ENCODE assay signal across 12 cellular contexts in genomic region chr3:126668450-126669401, GRCh38. TPM values are rescaled to one million over a fixed set of nuclear protein-coding genes. Genes with fewer than 3 reads are reported as not detected.
A peak's percentile ranks its signal among the peaks of the same experiment; 100 is the strongest.
DNase-seq lines count a peak whose midpoint lies in the region; ATAC-seq and TF ChIP-seq lines count a peak whose summit lies in the region.
"Had no signal": no experiment of that assay in that cellular context is flagged by ENCODE, and none has a peak within 500 bp of the region (broad histone marks: within the 10 kb centered on the region; RNA-seq: fewer than 3 reads in every experiment).

No MANE protein-coding gene starts in this region.

- H3K36me3 Mint-ChIP-seq in GM23338 (ENCODE audit: low read depth) (no peaks in the 10 kb centered on the region), endodermal cell (ENCODE audit: low read depth) (no peaks in the 10 kb centered on the region), neural progenitor cell (no peaks in the 10 kb centered on the region)

- H3K4me2 ChIP-seq in GM23338 (no peak overlapping the region), neural progenitor cell (no peak overlapping the region)
- H3K4me2 ChIP-seq: BLaER1 treated with 17β-estradiol and CSF1 and Interleukin-3, amounts not matched to agents 10 nM and 100 nM had no signal

- H4K20me1 ChIP-seq in GM23338 (replicated peaks; ENCODE audit: insufficient read depth), result no peaks in the 10 kb centered on the region
- peaks cover 6% of the 10 kb centered on the region for H4K20me1 ChIP-seq in neural progenitor cell (ENCODE audit: low read depth)

- TF ChIP-seq CTCF in GM23338 (conservative IDR thresholded peaks at IDR 0.05; ENCODE audit: low read depth in 2 of 2), result no peak
- no peak for TF ChIP-seq CTCF in endodermal cell (conservative IDR thresholded peaks at IDR 0.05)
- no peak for TF ChIP-seq CTCF in neural progenitor cell (IDR thresholded peaks at IDR 0.05)

- no peak for ATAC-seq in GM23338

- in situ Hi-C loops in G401 (cut with HindIII; ENCODE audit: low sequenced_read_pairs), result no loop called here

- H3K4me3 ChIP-seq in GM23338 (no peak overlapping the region), endodermal cell (ENCODE audit: low read length) (no peak overlapping the region), neural progenitor cell (no peak overlapping the region)
- H3K4me3 ChIP-seq: BLaER1 treated with 17β-estradiol and CSF1 and Interleukin-3, amounts not matched to agents 10 nM and 100 nM had no signal

- H3K9ac ChIP-seq in endodermal cell (ENCODE audit: extremely low read depth, low read length, poor library complexity, severe bottlenecking) (no peak overlapping the region), neural progenitor cell (no peak overlapping the region)
- H3K9ac ChIP-seq: BLaER1 treated with 17β-estradiol and CSF1 and Interleukin-3, amounts not matched to agents 10 nM and 100 nM had no signal

- no peaks in the 10 kb centered on the region for H3K9me2 ChIP-seq in GM23338 (ENCODE audit: insufficient read depth)

- no peak for DNase-seq in GM23338 (ENCODE audit: low spot score)
- peak; percentile 22 for DNase-seq in endodermal cell
- DNase-seq in neural progenitor cell (ENCODE audit: low spot score), result no peak
- no peak for DNase-seq in NCI-H1048 (lab: John Stamatoyannopoulos, UW)
- no peak for DNase-seq in stimulated activated CD4-positive, alpha-beta T cell treated with anti-CD3 and anti-CD28 coated beads, Interleukin-15, amount 100 ng/mL, for 24 hours
- no peak for DNase-seq in G401 (ENCODE audit: low spot score)
- DNase-seq: CD8-positive, alpha-beta memory T cell; COR-L47; GDM1; HCEC 1CT had no signal

- 91% methylated on average over 6 to 13 of the region's 13 CpGs for WGBS in endodermal cell (ENCODE audit: insufficient coverage in 1 of 2, insufficient read length in 1 of 2), 2 experiments

- H2AFZ ChIP-seq in GM23338 (0 out of 2 replicates have a peak overlapping the region, but pooled peaks have one; percentile 47), neural progenitor cell (replicated peaks) (no peak overlapping the region)

- H3K9me3 ChIP-seq in endodermal cell (ENCODE audit: control insufficient read depth, low read length), result no peaks in the 10 kb centered on the region
- H3K9me3 ChIP-seq in neural progenitor cell (ENCODE audit: low read depth), result no peaks in the 10 kb centered on the region

- H3K4me3 Mint-ChIP-seq in GM23338, result no peak overlapping the region
- no peak overlapping the region for H3K4me3 Mint-ChIP-seq in endodermal cell
- no peak overlapping the region for H3K4me3 Mint-ChIP-seq in neural progenitor cell
- H3K4me3 Mint-ChIP-seq: B cell; CD8-positive, alpha-beta memory T cell had no signal

- H3K4me1 ChIP-seq in GM23338 (ENCODE audit: insufficient read depth) (no peaks in the 10 kb centered on the region), endodermal cell (ENCODE audit: control insufficient read depth, insufficient read depth, low read length) (no peaks in the 10 kb centered on the region), neural progenitor cell (no peaks in the 10 kb centered on the region)

- H3K27me3 ChIP-seq in GM23338 (ENCODE audit: insufficient read depth), result no peaks in the 10 kb centered on the region
- H3K27me3 ChIP-seq in endodermal cell (ENCODE audit: control insufficient read depth, insufficient read depth, low read length, poor library complexity, severe bottlenecking), result no peaks in the 10 kb centered on the region
- peaks cover 34% of the 10 kb centered on the region for H3K27me3 ChIP-seq in neural progenitor cell
- H3K27me3 ChIP-seq: BLaER1 treated with 17β-estradiol and CSF1 and Interleukin-3, amounts not matched to agents 10 nM and 100 nM had no signal

- H3K27me3 Mint-ChIP-seq in GM23338 (ENCODE audit: insufficient read depth, low read depth, poor library complexity) (peaks cover 3% of the 10 kb centered on the region), endodermal cell (ENCODE audit: insufficient read depth) (no peaks in the 10 kb centered on the region), neural progenitor cell (ENCODE audit: insufficient read depth, low read depth) (peaks cover 2% of the 10 kb centered on the region)

- H3K27ac Mint-ChIP-seq in GM23338 (no peak overlapping the region), endodermal cell (no peak overlapping the region), neural progenitor cell (peak overlapping the region; percentile 21)
- H3K27ac Mint-ChIP-seq: B cell; CD8-positive, alpha-beta memory T cell had no signal

- H3K79me2 ChIP-seq in GM23338 (replicated peaks; ENCODE audit: insufficient read depth) (no peaks in the 10 kb centered on the region), neural progenitor cell (ENCODE audit: low read depth) (no peaks in the 10 kb centered on the region)

- H3K9me3 Mint-ChIP-seq in GM23338 (no peaks in the 10 kb centered on the region), endodermal cell (no peaks in the 10 kb centered on the region), neural progenitor cell (peaks cover under 1% of the 10 kb centered on the region)

- H3K36me3 ChIP-seq in GM23338 (ENCODE audit: insufficient read depth) (no peaks in the 10 kb centered on the region), endodermal cell (ENCODE audit: control insufficient read depth, insufficient read depth, low read length) (no peaks in the 10 kb centered on the region), neural progenitor cell (no peaks in the 10 kb centered on the region)
- H3K36me3 ChIP-seq: BLaER1 treated with 17β-estradiol and CSF1 and Interleukin-3, amounts not matched to agents 10 nM and 100 nM had no signal

- peaks cover 6% of the 10 kb centered on the region; the same call in 2 of the 3 replicates for H3K4me1 Mint-ChIP-seq in GM23338
- no peaks in the 10 kb centered on the region for H3K4me1 Mint-ChIP-seq in endodermal cell
- H3K4me1 Mint-ChIP-seq in neural progenitor cell, result peaks cover 3% of the 10 kb centered on the region
- H3K4me1 Mint-ChIP-seq: B cell; CD8-positive, alpha-beta memory T cell had no signal

- H3F3A ChIP-seq in GM23338 (replicated peaks; ENCODE audit: low read depth), result no peaks in the 10 kb centered on the region
- H3F3A ChIP-seq in neural progenitor cell (ENCODE audit: low read depth), result peaks cover 18% of the 10 kb centered on the region

- no peak overlapping the region for H3K27ac ChIP-seq in GM23338 (ENCODE audit: low read depth)
- H3K27ac ChIP-seq in endodermal cell (ENCODE audit: low read depth, low read length), result no peak overlapping the region
- no peak overlapping the region for H3K27ac ChIP-seq in neural progenitor cell
- H3K27ac ChIP-seq: BLaER1 treated with 17β-estradiol and CSF1 and Interleukin-3, amounts not matched to agents 10 nM and 100 nM had no signal

TF ChIP-seq in GM23338, 12 proteins besides CTCF, POLR2A, EP300 and RAD21 (continues in another document):
- TF ChIP-seq ETS1 (IDR thresholded peaks at IDR 0.05), result no peak
- no peak for TF ChIP-seq EZH2phosphoT487 (IDR thresholded peaks at IDR 0.05; ENCODE audit: unreplicated experiment)
- TF ChIP-seq REST (IDR thresholded peaks at IDR 0.05; ENCODE audit: unreplicated experiment), result no peak
- no peak for TF ChIP-seq JUNB (IDR thresholded peaks at IDR 0.05; ENCODE audit: unreplicated experiment)
- TF ChIP-seq EZH2 (IDR thresholded peaks at IDR 0.05; ENCODE audit: low read depth, unreplicated experiment), result no peak
- TF ChIP-seq POLR2AphosphoS5 (IDR thresholded peaks at IDR 0.05; ENCODE audit: low read depth), result no peak

RNA-seq across cellular contexts. Expression of gene TXNRD3, which starts 13.8 kb away (rescaled TPM):
- total RNA-seq in GM23338 (2014; rRNA removed; shearing (Covaris generic)), result 4.0 and 4.1 TPM in 2 replicates
- 1.8 and 3.0 TPM in 2 replicates for polyA plus RNA-seq in GM23338 (2016; fragmentation: Nextera tagmentation; extraction: Ambion mirVana)
- total RNA-seq in endodermal cell (10 to 100 TPM; 13.1 to 18.1 TPM), neural progenitor cell (ENCODE audit: low replicate concordance) (8.5 and 10.3 TPM in 2 replicates)
- polyA plus RNA-seq in endodermal cell (2013, experiment 1 of 2), result 7.7 TPM
- polyA plus RNA-seq in endodermal cell (2013, experiment 2 of 2), result 6.2 TPM
- 13.2 and 21.5 TPM in 2 replicates for total RNA-seq in G401 (2014; rRNA removed; shearing (Covaris generic))

RNA-seq across cellular contexts. Expression of gene CHCHD6, which starts 35.3 kb away (rescaled TPM):
- total RNA-seq in GM23338 (2014; rRNA removed; shearing (Covaris generic)), result 27.1 and 28.8 TPM in 2 replicates
- 42.9 and 43.0 TPM in 2 replicates for polyA plus RNA-seq in GM23338 (2016; fragmentation: Nextera tagmentation; extraction: Ambion mirVana)
- total RNA-seq in endodermal cell, result 10 to 100 TPM; 23.6 to 34.4 TPM
- polyA plus RNA-seq in endodermal cell (2013, experiment 1 of 2), result 42.5 TPM
- 39.8 TPM for polyA plus RNA-seq in endodermal cell (2013, experiment 2 of 2)
- 35.7 and 46.2 TPM in 2 replicates for total RNA-seq in neural progenitor cell (ENCODE audit: low replicate concordance)
- 32.3 and 36.2 TPM in 2 replicates for total RNA-seq in G401 (2014; rRNA removed; shearing (Covaris generic))
